ENCODE assay signal across 8 cellular contexts in genomic region chr3:124351430-124352142, GRCh38.
DNase-seq lines count a peak whose midpoint lies in the region; ATAC-seq, FAIRE-seq and TF ChIP-seq lines count a peak whose summit lies in the region.

No MANE protein-coding gene starts in this region.

- no peaks in the 10 kb centered on the region for H4K20me1 ChIP-seq in HepG2 (ENCODE audit: insufficient read depth, low read length)

- intact Hi-C loops in HepG2 (cut with micrococcal nuclease; ENCODE audit: unreplicated experiment) = loop anchor here (1.0 to 2.0 kb wide), 3 partner anchors 117 to 209 kb away; no protein-coding TSS in a partner anchor

- no peak for TF ChIP-seq POLR2A in HepG2 (IDR thresholded peaks at IDR 0.05; ENCODE audit: insufficient read depth in 1 of 2, low read depth in 2 of 2, low read length in 2 of 2)

- H3K4me1 Mint-ChIP-seq in immature natural killer cell = no peaks in the 10 kb centered on the region

- no peak overlapping the region for H3K4me3 Mint-ChIP-seq in immature natural killer cell

- H3K27me3 Mint-ChIP-seq in immature natural killer cell (ENCODE audit: low read depth in 3 of 3) = peaks cover 0 to 9% (median 7%) of the 10 kb centered on the region in 3 donors

- CTCF ChIA-PET in HEK293T (lab: Yijun Ruan, JAX) = interaction anchor here (0.6 to 4.0 kb wide), 11 partner anchors 77 to 319 kb away, joined by 3 to 30 read pairs (median 4); partner anchors contain the start of gene KALRN
- CTCF ChIA-PET in HepG2 (lab: Yijun Ruan, JAX; ENCODE audit: low intra/inter-chr PET ratio, low total read pairs) = interaction anchor here (1.2 to 4.0 kb wide), 2 partner anchors 117 to 199 kb away, joined by 5 to 17 read pairs; no protein-coding TSS in a partner anchor

- FAIRE-seq in HepG2 (lab: Jason Lieb, UNC) = peak; percentile 85

- no peaks in the 10 kb centered on the region for H3K27me3 ChIP-seq in HepG2 (ENCODE audit: control insufficient read depth in 1 of 2, insufficient read depth in 2 of 2, low read length in 2 of 2)

- no peaks in the 10 kb centered on the region for H3K9me3 ChIP-seq in HepG2 (ENCODE audit: low read length)

- POLR2A ChIA-PET in HEK293T (lab: Yijun Ruan, JAX) = no interaction called here
- POLR2A ChIA-PET in HepG2 (lab: Yijun Ruan, JAX) = no interaction called here

- no peak overlapping the region for H3K27ac Mint-ChIP-seq in immature natural killer cell

- TF ChIP-seq EP300 in HepG2 (IDR thresholded peaks at IDR 0.05; ENCODE audit: low read depth in 2 of 2, low read length in 2 of 2) (no peak), HepG2 (CRISPR knock-in tag; IDR thresholded peaks at IDR 0.05; ENCODE audit: borderline replicate concordance) (no peak)

- H3K9ac ChIP-seq in HepG2 (ENCODE audit: insufficient read depth, low read depth, low read length) = no peak overlapping the region

- H3K4me2 ChIP-seq in HepG2 (ENCODE audit: low read depth, low read length) = no peak overlapping the region

- no peak overlapping the region for H2AFZ ChIP-seq in HepG2 (ENCODE audit: low read length)

- no peaks in the 10 kb centered on the region for H3K36me3 ChIP-seq in HepG2 (replicated peaks in 1 of 2; ENCODE audit: control insufficient read depth in 1 of 2, insufficient read depth in 2 of 2, low read length in 2 of 2)

- H3K9me3 Mint-ChIP-seq in immature natural killer cell = no peaks in the 10 kb centered on the region

- no peak overlapping the region for H3K27ac ChIP-seq in C4-2B
- peak overlapping the region in 1 of 2 donors; percentile 33 for H3K27ac ChIP-seq in coronary artery
- H3K27ac ChIP-seq in HepG2 (ENCODE audit: extremely low read length, insufficient read depth, low read length) = no peak overlapping the region

- H3K36me3 Mint-ChIP-seq in immature natural killer cell = no peaks in the 10 kb centered on the region

- WGBS in HepG2 (ENCODE audit: low lambda C conversion rate) = 41% methylated on average over 4 of the region's 4 CpGs

- in situ Hi-C loops in HepG2 (cut with HindIII; ENCODE audit: extremely low pct_ligation_motif_present, low pct_unique_long_range_greater_than_20kb) = loop anchor here (25.0 kb wide), 1 partner anchor 336 kb away; no protein-coding TSS in a partner anchor

- H3K79me2 ChIP-seq in HepG2 (ENCODE audit: insufficient read depth, low read length) = no peaks in the 10 kb centered on the region

- no peaks in the 10 kb centered on the region for H3K4me1 ChIP-seq in HepG2 (ENCODE audit: insufficient read depth, low read length)

- ATAC-seq in HepG2 = peak; percentile 80
- no peak for ATAC-seq in HG02678 (IDR thresholded peaks at IDR 0.05; ENCODE audit: unreplicated experiment)
- no peak for ATAC-seq in GM18868 (IDR thresholded peaks at IDR 0.05; ENCODE audit: unreplicated experiment)

- peak; percentile 82 for TF ChIP-seq CTCF in C4-2B (conservative IDR thresholded peaks at IDR 0.05)
- peak; percentile 51 for TF ChIP-seq CTCF in coronary artery (IDR thresholded peaks at IDR 0.05)
- TF ChIP-seq CTCF in HepG2 (CRISPR knock-in tag; IDR thresholded peaks at IDR 0.05) = peak; percentile 61

- BruUV-seq in HepG2 (replicated peaks; lab: Mats Ljungman, UMichigan) = no TSS peak

- H3K4me3 ChIP-seq in coronary artery = no peak overlapping the region
- H3K4me3 ChIP-seq in HepG2 (replicated peaks in 1 of 3; ENCODE audit: insufficient read depth in 1 of 3, low read depth in 2 of 3, low read length in 3 of 3) = no peak overlapping the region

- DNase-seq in HEK293T (ENCODE audit: extremely low spot score) (peak; percentile 74), NCI-H69 (lab: John Stamatoyannopoulos, UW) (peak; percentile 78), coronary artery (ENCODE audit: low spot score) (no peak), HepG2 (ENCODE audit: low spot score) (peak; percentile 39), immature natural killer cell (no peak)

- no peak for TF ChIP-seq RAD21 in HepG2 (CRISPR knock-in tag; IDR thresholded peaks at IDR 0.05)

TF ChIP-seq in HEK293T, 16 proteins besides CTCF, POLR2A, EP300 and RAD21:
- no peak; the same call in 1 of the 2 replicates for TF ChIP-seq PKNOX1 (IDR thresholded peaks at IDR 0.05)
- no peak for TF ChIP-seq ARNT (IDR thresholded peaks at IDR 0.05)
- no peak for TF ChIP-seq SP1 (IDR thresholded peaks at IDR 0.05)
- TF ChIP-seq BHLHE40 (IDR thresholded peaks at IDR 0.05; ENCODE audit: borderline replicate concordance) = no peak
- no peak for TF ChIP-seq L3MBTL2 (conservative IDR thresholded peaks at IDR 0.05)
- no peak for TF ChIP-seq FOXM1 (IDR thresholded peaks at IDR 0.05; ENCODE audit: borderline replicate concordance)
- TF ChIP-seq NFRKB (IDR thresholded peaks at IDR 0.05) = no peak
- TF ChIP-seq ELF4 (IDR thresholded peaks at IDR 0.05) = no peak
- no peak for TF ChIP-seq LEF1 (IDR thresholded peaks at IDR 0.05; ENCODE audit: borderline replicate concordance)
- no peak for TF ChIP-seq TARDBP (IDR thresholded peaks at IDR 0.05)
- TF ChIP-seq SUZ12 (IDR thresholded peaks at IDR 0.05) = no peak
- no peak for TF ChIP-seq ZNF384 (IDR thresholded peaks at IDR 0.05)
- no peak for TF ChIP-seq CTBP1 (IDR thresholded peaks at IDR 0.05; ENCODE audit: borderline replicate concordance)

TF ChIP-seq in HepG2, 621 proteins besides CTCF, POLR2A, EP300 and RAD21:
- TF ChIP-seq FOXA1 (IDR thresholded peaks at IDR 0.05) (no peak), FOXA1 (CRISPR knock-in tag; IDR thresholded peaks at IDR 0.05) (no peak), ARID3A (IDR thresholded peaks at IDR 0.05; ENCODE audit: low read depth, low read length) (peak; percentile 66), STAG1 (CRISPR knock-in tag; IDR thresholded peaks at IDR 0.05) (peak; percentile 62), SMC3 (IDR thresholded peaks at IDR 0.05; ENCODE audit: low read length) (peak; percentile 68)
TF ChIP-seq in HepG2: peak in this region for 3.

Comparison
In these comparisons a context has a peak if more than half of its experiments do, and no peak if none do; other contexts are left out.
1. DNase-seq: peak in HEK293T (single experiment), NCI-H69 (single experiment) and HepG2 (single experiment); none in coronary artery (single experiment) and immature natural killer cell (0 of 3).
2. Peak in every context shown above with its lines, with median percentiles within 50 percentile points of each other: CTCF ChIP-seq.